8 cellular contexts compared by ENCODE assay signal in the genomic region with DNA sequence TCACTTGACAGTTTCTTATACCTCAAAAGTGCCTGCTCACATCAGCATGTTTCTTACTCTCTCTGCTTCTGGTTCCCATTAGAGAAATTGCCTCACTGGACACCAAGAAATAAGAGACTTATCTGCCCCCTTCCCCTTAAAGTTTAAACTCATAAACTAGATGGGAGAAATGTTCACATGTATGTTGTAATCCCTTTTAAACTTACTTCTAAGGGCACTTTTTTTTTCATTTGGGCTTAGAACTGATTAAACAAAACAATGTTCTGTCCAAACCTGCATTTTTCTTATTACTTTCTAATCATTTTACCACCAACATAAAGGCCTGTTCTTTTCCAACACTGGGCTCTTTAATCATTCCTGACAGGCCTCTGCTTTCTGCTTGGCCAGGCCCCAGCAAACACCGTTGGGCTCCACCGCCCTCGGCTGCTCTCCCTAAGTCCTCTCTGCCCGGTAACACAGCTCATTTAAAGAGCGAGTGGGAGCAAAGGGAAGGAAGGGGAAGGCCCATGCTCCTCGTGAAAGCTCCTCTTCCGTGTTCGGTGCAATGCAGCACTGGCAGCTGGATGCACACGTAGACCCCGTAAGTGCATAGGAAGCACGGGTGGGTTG. TPM values are rescaled to one million over a fixed set of nuclear protein-coding genes. Genes with fewer than 3 reads are reported as not detected.
DNase-seq lines count a peak whose midpoint lies in the region; ATAC-seq and TF ChIP-seq lines count a peak whose summit lies in the region.
"Had no signal": no experiment of that assay in that cellular context is flagged by ENCODE, and none has a peak within 500 bp of the region (broad histone marks: within the 10 kb centered on the region; RNA-seq: fewer than 3 reads in every experiment).

No MANE protein-coding gene starts in this region.

- POLR2A ChIA-PET in CD4-positive, alpha-beta T cell (lab: Charles Lee) = no interaction called here

- TF ChIP-seq CTCF in astrocyte of the spinal cord (IDR thresholded peaks at IDR 0.05; ENCODE audit: low read depth, low read length) (no peak), hepatocyte (IDR thresholded peaks at IDR 0.05; ENCODE audit: poor library complexity) (no peak), stomach (IDR thresholded peaks at IDR 0.05) (no peak)
- no peak for TF ChIP-seq CTCF in CD4-positive, alpha-beta T cell (IDR thresholded peaks at IDR 0.05)

- peaks cover 64% of the 10 kb centered on the region for H3K4me1 ChIP-seq in hepatocyte (ENCODE audit: insufficient read depth)
- peaks cover 50 to 96% (median 67%) of the 10 kb centered on the region in 4 donors for H3K4me1 ChIP-seq in stomach

- in situ Hi-C loops in astrocyte of the spinal cord (cut with HindIII; ENCODE audit: low sequenced_read_pairs) = no loop called here

- intact Hi-C loops in stomach (cut with DNase I; ENCODE audit: low total_unique reads) = no loop called here
- intact Hi-C loops in CD4-positive, alpha-beta T cell (cut with DNase I, micrococcal nuclease) = no loop called here

- TF ChIP-seq POLR2A in stomach (IDR thresholded peaks at IDR 0.05) = no peak

- H3K27ac ChIP-seq in hepatocyte = peak overlapping the region; percentile 81
- peak overlapping the region; percentile 13 to 79 (median 57) for H3K27ac ChIP-seq in stomach
- H3K27ac ChIP-seq in CD4-positive, alpha-beta T cell (ENCODE audit: low read depth, low read length) = no peak overlapping the region

- CTCF ChIA-PET in CD4-positive, alpha-beta T cell (lab: Charles Lee) = no interaction called here

- peaks cover 11% of the 10 kb centered on the region for H4K20me1 ChIP-seq in hepatocyte (ENCODE audit: insufficient read depth, poor library complexity, severe bottlenecking)

- H3K79me2 ChIP-seq in hepatocyte = peaks cover 64% of the 10 kb centered on the region

- no peaks in the 10 kb centered on the region for H3K36me3 ChIP-seq in hepatocyte (replicated peaks; ENCODE audit: insufficient read depth, low read depth)
- H3K36me3 ChIP-seq in stomach = no peaks in the 10 kb centered on the region

- H3K4me3 ChIP-seq in astrocyte of the spinal cord (ENCODE audit: low read depth, low read length) (no peak overlapping the region), hepatocyte (no peak overlapping the region), stomach (no peak overlapping the region)

- no peak for ATAC-seq in HG03469 (IDR thresholded peaks at IDR 0.05; ENCODE audit: unreplicated experiment)
- ATAC-seq in CD4-positive, alpha-beta T cell (ENCODE audit: poor library complexity) = no peak

- no peaks in the 10 kb centered on the region for H3K36me3 Mint-ChIP-seq in CD4-positive, alpha-beta T cell (ENCODE audit: low read depth)

- TF ChIP-seq EP300 in stomach (IDR thresholded peaks at IDR 0.05) = no peak

- no peaks in the 10 kb centered on the region for H3K4me1 Mint-ChIP-seq in CD4-positive, alpha-beta T cell (ENCODE audit: low read depth)

- DNase-seq in M059J (ENCODE audit: low read depth) = peak; percentile 19
- DNase-seq in astrocyte of the spinal cord (ENCODE audit: low read depth, low spot score) = peak; percentile 46
- DNase-seq in hepatocyte (ENCODE audit: low spot score) = peak; percentile 70
- DNase-seq in stomach = peak; percentile 71
- DNase-seq in NCI-H2196 treated with DMSO at 0.1 percent for 48 hours (lab: John Stamatoyannopoulos, UW; ENCODE audit: unreplicated experiment) = no peak
- no peak for DNase-seq in CD4-positive, alpha-beta T cell
- DNase-seq: stimulated activated CD4-positive, alpha-beta T cell treated with anti-CD3 and anti-CD28 coated beads, Interleukin-2, amount 100 ng/mL, for 48 hours had no signal

- no peaks in the 10 kb centered on the region for H3K9me3 Mint-ChIP-seq in CD4-positive, alpha-beta T cell

- no peak overlapping the region for H3K27ac Mint-ChIP-seq in CD4-positive, alpha-beta T cell

- peaks cover 38% of the 10 kb centered on the region for H3K27me3 Mint-ChIP-seq in CD4-positive, alpha-beta T cell

- no peaks in the 10 kb centered on the region for H3K9me2 ChIP-seq in hepatocyte (replicated peaks; ENCODE audit: insufficient read depth)

- no peaks in the 10 kb centered on the region for H3K9me3 ChIP-seq in hepatocyte (ENCODE audit: low read depth)
- no peaks in the 10 kb centered on the region for H3K9me3 ChIP-seq in stomach
- no peaks in the 10 kb centered on the region for H3K9me3 ChIP-seq in CD4-positive, alpha-beta T cell (ENCODE audit: control insufficient read depth, low read length)

- H2AFZ ChIP-seq in hepatocyte = no peak overlapping the region

- H3K27me3 ChIP-seq in hepatocyte (no peaks in the 10 kb centered on the region), stomach (no peaks in the 10 kb centered on the region)
- peaks cover 7% of the 10 kb centered on the region for H3K27me3 ChIP-seq in CD4-positive, alpha-beta T cell (ENCODE audit: control insufficient read depth, insufficient read depth, low read length)

- peak overlapping the region; percentile 67 for H3K4me2 ChIP-seq in hepatocyte

- no peak overlapping the region for H3K4me3 Mint-ChIP-seq in CD4-positive, alpha-beta T cell

- 32% methylated on average over 11 of the region's 11 CpGs for WGBS in hepatocyte (ENCODE audit: low lambda C conversion rate, missing lambda C conversion rate)
- 6 to 12% (median 10%) methylated on average over 11 of the region's 11 CpGs for WGBS in stomach, 5 donors

RNA-seq across cellular contexts. Expression of gene ROR2, which starts 53.4 kb away (rescaled TPM):
- 0.94 and 2.9 TPM in 2 replicates for total RNA-seq in M059J (2014; rRNA removed; shearing (Covaris generic))
- total RNA-seq in hepatocyte (24.7 and 29.5 TPM in 2 replicates), stomach (10 to 100 TPM in 3 of 5 donors, 1 to 10 TPM in 2; 6.1 to 21.4 (median 15.6) TPM)
- polyA plus RNA-seq in hepatocyte (21.4 and 25.6 TPM in 2 replicates), stomach (10 to 100 TPM in 1 of 3 donors, 1 to 10 TPM in 2; 3.0 to 12.0 (median 7.6) TPM)
- not detected for total RNA-seq in CD4-positive, alpha-beta T cell

Comparison
In these comparisons a context has a peak if more than half of its experiments do, and no peak if none do; other contexts are left out.
1. DNase-seq: peak in M059J (single experiment), astrocyte of the spinal cord (single experiment), hepatocyte (single experiment) and stomach (single experiment); none in NCI-H2196 treated with DMSO at 0.1 percent for 48 hours (single experiment) and CD4-positive, alpha-beta T cell (0 of 10).